In the genomic region with DNA sequence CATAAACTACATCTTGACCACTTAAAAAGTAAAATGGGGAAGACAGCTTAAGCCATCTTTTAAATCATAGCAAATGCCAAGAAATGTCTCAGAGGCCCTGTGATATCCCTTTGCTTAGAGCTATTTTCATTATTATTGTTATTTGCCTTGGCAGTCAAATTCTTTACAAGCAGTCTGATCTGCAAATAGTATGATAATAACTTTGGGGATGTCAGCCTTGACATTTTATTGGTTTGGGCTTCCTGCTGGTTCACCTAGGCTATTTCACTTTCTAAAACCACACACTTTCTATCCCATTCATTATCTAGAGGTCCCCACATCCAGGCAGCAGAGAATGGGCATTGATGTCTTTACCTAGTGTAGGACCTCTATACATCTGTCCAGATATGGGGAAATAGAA, we compare ENCODE assay signal across 26 cellular contexts.
"Had no signal": no experiment of that assay in that cellular context is flagged by ENCODE, and none has a peak within 500 bp of the region (broad histone marks: within the 10 kb centered on the region; RNA-seq: fewer than 3 reads in every experiment).

No MANE protein-coding gene starts in this region.

- H3K9me3 Mint-ChIP-seq: dendritic cell treated with granulocyte-macrophage colony-stimulating factor and Interleukin-4, amounts not matched to agents 40 ng/mL and 50 ng/mL, for 4 days; effector memory CD8-positive, alpha-beta T cell had no signal

- ATAC-seq: effector memory CD8-positive, alpha-beta T cell; esophagus mucosa; foreskin keratinocyte; gastrocnemius medialis; gastroesophageal sphincter; heart left ventricle; heart right ventricle had no signal

- H3K27me3 Mint-ChIP-seq: dendritic cell treated with granulocyte-macrophage colony-stimulating factor and Interleukin-4, amounts not matched to agents 40 ng/mL and 50 ng/mL, for 4 days had no signal

- H3K27ac ChIP-seq: coronary artery, dorsolateral prefrontal cortex, epithelial cell of prostate, esophagus muscularis mucosa, esophagus squamous epithelium, foreskin keratinocyte, gastrocnemius medialis, gastroesophageal sphincter, heart left ventricle, heart right ventricle, hepatocyte had no signal

- H3K4me1 ChIP-seq: esophagus muscularis mucosa, esophagus squamous epithelium, foreskin keratinocyte, gastroesophageal sphincter had no signal

- H3K36me3 ChIP-seq: esophagus muscularis mucosa, esophagus squamous epithelium, gastrocnemius medialis, gastroesophageal sphincter, heart left ventricle, heart right ventricle had no signal

- H3K4me2 ChIP-seq: hepatocyte had no signal

- H3K27me3 ChIP-seq: dorsolateral prefrontal cortex, esophagus muscularis mucosa, esophagus squamous epithelium, foreskin keratinocyte, gastrocnemius medialis, gastroesophageal sphincter, heart left ventricle, heart right ventricle, hepatocyte had no signal

- H3K79me2 ChIP-seq: hepatocyte had no signal

- H3K4me3 Mint-ChIP-seq: dendritic cell treated with granulocyte-macrophage colony-stimulating factor and Interleukin-4, amounts not matched to agents 40 ng/mL and 50 ng/mL, for 4 days; effector memory CD8-positive, alpha-beta T cell; endodermal cell had no signal

- H2AFZ ChIP-seq: hepatocyte had no signal

- H3K4me3 ChIP-seq: coronary artery, dorsolateral prefrontal cortex, esophagus muscularis mucosa, esophagus squamous epithelium, gastrocnemius medialis, gastroesophageal sphincter, heart left ventricle, heart right ventricle, hepatocyte had no signal

- H3K9me3 ChIP-seq: esophagus muscularis mucosa, esophagus squamous epithelium, gastrocnemius medialis, gastroesophageal sphincter, heart left ventricle, heart right ventricle had no signal

- H3K27ac Mint-ChIP-seq: dendritic cell treated with granulocyte-macrophage colony-stimulating factor and Interleukin-4, amounts not matched to agents 40 ng/mL and 50 ng/mL, for 4 days; effector memory CD8-positive, alpha-beta T cell; endodermal cell had no signal

- DNase-seq: cortex of kidney; dermis blood vessel endothelial cell; dorsolateral prefrontal cortex; effector CD4-positive, alpha-beta T cell; effector CD8-positive, alpha-beta T cell; effector memory CD4-positive, alpha-beta T cell; effector memory CD8-positive, alpha-beta T cell; endodermal cell; erythroblast; esophagus squamous epithelium; foreskin fibroblast; foreskin keratinocyte; foreskin melanocyte; gastrocnemius medialis; glutamatergic neuron; head of caudate nucleus; heart left ventricle; heart right ventricle; hippocampal formation had no signal
